Comparison of ENCODE assay signal across 10 cellular contexts in the genomic region with DNA sequence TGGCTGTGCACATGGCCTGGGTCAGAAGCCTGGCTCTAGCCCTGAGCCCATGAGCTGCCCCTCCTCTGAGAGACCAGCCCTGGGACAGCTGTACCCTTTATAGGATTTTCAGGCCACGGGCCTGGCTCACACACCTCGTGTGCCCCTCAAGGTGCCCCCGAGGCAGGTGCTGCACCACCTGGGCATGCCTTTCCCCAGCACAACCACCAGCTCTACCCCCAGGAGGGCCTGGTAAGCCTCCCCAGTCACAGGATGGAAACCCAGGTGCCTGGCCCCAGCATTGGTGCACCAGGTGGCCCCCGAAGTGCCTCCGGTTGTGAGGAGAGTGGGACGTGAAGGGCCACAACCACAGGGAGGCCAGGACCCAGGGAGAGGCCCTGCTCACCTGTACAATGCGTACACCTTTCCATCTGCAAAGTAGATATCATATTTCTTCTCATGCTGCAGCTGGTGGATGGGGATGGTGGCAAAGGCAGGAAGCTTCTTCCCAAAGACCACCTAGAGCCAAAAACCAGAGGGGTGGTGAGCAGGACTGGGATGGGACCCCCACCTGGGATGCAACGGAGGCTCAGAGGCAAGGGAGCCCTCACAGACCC. TPM values are rescaled to one million over a fixed set of nuclear protein-coding genes. Genes with fewer than 3 reads are reported as not detected.
"Had no signal": no experiment of that assay in that cellular context is flagged by ENCODE, and none has a peak within 500 bp of the region (broad histone marks: within the 10 kb centered on the region; RNA-seq: fewer than 3 reads in every experiment).

No MANE protein-coding gene starts in this region.

- H3K27me3 Mint-ChIP-seq: activated B cell treated with CpG ODN at 0.5 μM for 24 hours; activated naive CD4-positive, alpha-beta T cell treated with anti-CD3 and anti-CD28 coated beads, Interleukin-2, amount 50 U/mL, for 24 hours; natural killer cell treated with Interleukin-12 subunit alpha and Interleukin-12 subunit beta and Interleukin-15 and Interleukin-18, amount 100 ng/mL, for 72 hours had no signal

- H3K9me3 Mint-ChIP-seq: activated B cell treated with CpG ODN at 0.5 μM for 24 hours; activated naive CD4-positive, alpha-beta T cell treated with anti-CD3 and anti-CD28 coated beads, Interleukin-2, amount 50 U/mL, for 24 hours; natural killer cell treated with Interleukin-12 subunit alpha and Interleukin-12 subunit beta and Interleukin-15 and Interleukin-18, amount 100 ng/mL, for 72 hours; T-helper 1 cell treated with Interleukin-12 subunit alpha and Interleukin-12 subunit beta and Interleukin-4 antibody, amounts not matched to agents 30 μg/mL and 1 μg/mL, for 36 hours had no signal

- H3K4me3 ChIP-seq: body of pancreas, lung, skin epidermis, thyroid gland had no signal

- H3K36me3 Mint-ChIP-seq: natural killer cell treated with Interleukin-12 subunit alpha and Interleukin-12 subunit beta and Interleukin-15 and Interleukin-18, amount 100 ng/mL, for 72 hours had no signal

- H3K27me3 ChIP-seq: body of pancreas, thyroid gland had no signal

- H3K27ac Mint-ChIP-seq: activated B cell treated with CpG ODN at 0.5 μM for 24 hours; activated naive CD4-positive, alpha-beta T cell treated with anti-CD3 and anti-CD28 coated beads, Interleukin-2, amount 50 U/mL, for 24 hours; natural killer cell treated with Interleukin-12 subunit alpha and Interleukin-12 subunit beta and Interleukin-15 and Interleukin-18, amount 100 ng/mL, for 72 hours; T-helper 1 cell treated with Interleukin-12 subunit alpha and Interleukin-12 subunit beta and Interleukin-4 antibody, amounts not matched to agents 30 μg/mL and 1 μg/mL, for 36 hours had no signal

- H3K4me3 Mint-ChIP-seq: activated B cell treated with CpG ODN at 0.5 μM for 24 hours; activated naive CD4-positive, alpha-beta T cell treated with anti-CD3 and anti-CD28 coated beads, Interleukin-2, amount 50 U/mL, for 24 hours; natural killer cell treated with Interleukin-12 subunit alpha and Interleukin-12 subunit beta and Interleukin-15 and Interleukin-18, amount 100 ng/mL, for 72 hours; T-helper 1 cell treated with Interleukin-12 subunit alpha and Interleukin-12 subunit beta and Interleukin-4 antibody, amounts not matched to agents 30 μg/mL and 1 μg/mL, for 36 hours had no signal

- H3K27ac ChIP-seq: thyroid gland had no signal

- H3K9me3 ChIP-seq: body of pancreas, thyroid gland had no signal

RNA-seq across cellular contexts. Expression of gene SYNGR3, which starts 13.6 kb away (rescaled TPM):
- total RNA-seq: thyroid gland had no signal

RNA-seq across cellular contexts. Expression of gene NPW, which starts 16.3 kb away (rescaled TPM):
- total RNA-seq: body of pancreas, mononuclear cell, osteoblast had no signal

RNA-seq across cellular contexts. Expression of gene NOXO1, which starts 22.1 kb away (rescaled TPM):
- total RNA-seq: body of pancreas; mononuclear cell; natural killer cell treated with Interleukin-12 subunit alpha and Interleukin-12 subunit beta and Interleukin-15 and Interleukin-18, amount 100 ng/mL, for 72 hours; thyroid gland had no signal
